ENCODE assay signal across 15 cellular contexts in genomic region chr2:12620759-12621158, GRCh38.
DNase-seq lines count a peak whose midpoint lies in the region; ATAC-seq and TF ChIP-seq lines count a peak whose summit lies in the region.
"Had no signal": no experiment of that assay in that cellular context is flagged by ENCODE, and none has a peak within 500 bp of the region (broad histone marks: within the 10 kb centered on the region; RNA-seq: fewer than 3 reads in every experiment).

No MANE protein-coding gene starts in this region.

- H4K20me1 ChIP-seq in GM23248 (ENCODE audit: insufficient read depth) (no peaks in the 10 kb centered on the region), PC-3 (ENCODE audit: low read length) (no peaks in the 10 kb centered on the region)

- H3K4me3 ChIP-seq in GM23248: no peak overlapping the region
- H3K4me3 ChIP-seq in PC-3 (ENCODE audit: low read length): no peak overlapping the region
- H3K4me3 ChIP-seq: GM12878 had no signal

- H3K36me3 Mint-ChIP-seq in activated naive CD8-positive, alpha-beta T cell treated with anti-CD3 and anti-CD28 coated beads, Interleukin-2, amount 50 U/mL, for 24 hours (ENCODE audit: low read depth): no peaks in the 10 kb centered on the region
- H3K36me3 Mint-ChIP-seq in activated naive CD8-positive, alpha-beta T cell treated with anti-CD3 and anti-CD28 coated beads for 36 hours: no peaks in the 10 kb centered on the region
- H3K36me3 Mint-ChIP-seq in activated CD4-positive, alpha-beta T cell treated with anti-CD3 and anti-CD28 coated beads, Interleukin-2, amount 10 ng/mL, durations not matched to agents 7 days and 5 days (ENCODE audit: low read depth): no peaks in the 10 kb centered on the region
- H3K36me3 Mint-ChIP-seq: CD4-positive, alpha-beta memory T cell had no signal

- no peak overlapping the region for H3K4me3 Mint-ChIP-seq in activated naive CD8-positive, alpha-beta T cell treated with anti-CD3 and anti-CD28 coated beads, Interleukin-2, amount 50 U/mL, for 24 hours
- H3K4me3 Mint-ChIP-seq in activated naive CD8-positive, alpha-beta T cell treated with anti-CD3 and anti-CD28 coated beads for 36 hours: no peak overlapping the region
- no peak overlapping the region for H3K4me3 Mint-ChIP-seq in activated CD4-positive, alpha-beta T cell treated with anti-CD3 and anti-CD28 coated beads, Interleukin-2, amount 10 ng/mL, durations not matched to agents 7 days and 5 days
- H3K4me3 Mint-ChIP-seq: CD4-positive, alpha-beta memory T cell had no signal

- H3K4me1 ChIP-seq in GM23248 (ENCODE audit: insufficient read depth): peaks cover 15% of the 10 kb centered on the region
- peaks cover 9% of the 10 kb centered on the region for H3K4me1 ChIP-seq in PC-3 (ENCODE audit: insufficient read depth, low read length)

- ATAC-seq in activated naive CD8-positive, alpha-beta T cell treated with anti-CD3 and anti-CD28 coated beads, Interleukin-2, amount 50 U/mL, for 24 hours: no peak
- ATAC-seq in PC-3 (no peak), GM19397 (IDR thresholded peaks at IDR 0.05; ENCODE audit: unreplicated experiment) (no peak)

- CTCF ChIA-PET in PC-3 (lab: Charles Lee): no interaction called here
- CTCF ChIA-PET in activated CD4-positive, alpha-beta T cell treated with anti-CD3 and anti-CD28 coated beads, Interleukin-2, amount 10 ng/mL, durations not matched to agents 7 days and 5 days (lab: Charles Lee): no interaction called here

- DNase-seq in activated naive CD8-positive, alpha-beta T cell treated with anti-CD3 and anti-CD28 coated beads, Interleukin-2, amount 50 U/mL, for 24 hours: no peak
- DNase-seq in activated naive CD8-positive, alpha-beta T cell treated with anti-CD3 and anti-CD28 coated beads for 36 hours: no peak
- DNase-seq in GM23248 (no peak), PC-3 (no peak)
- DNase-seq in activated CD4-positive, alpha-beta T cell treated with anti-CD3 and anti-CD28 coated beads, Interleukin-2, amount 10 ng/mL, durations not matched to agents 7 days and 5 days: no peak
- DNase-seq: Calu3; CD4-positive, alpha-beta memory T cell; COR-L47; DMS153; EL; GDM1; H7; HCEC 1CT had no signal

- H2AFZ ChIP-seq in GM23248: no peak overlapping the region
- no peak overlapping the region for H2AFZ ChIP-seq in PC-3 (ENCODE audit: low read length)

- peak overlapping the region; percentile 8 for H3K27ac Mint-ChIP-seq in activated naive CD8-positive, alpha-beta T cell treated with anti-CD3 and anti-CD28 coated beads, Interleukin-2, amount 50 U/mL, for 24 hours
- H3K27ac Mint-ChIP-seq in activated naive CD8-positive, alpha-beta T cell treated with anti-CD3 and anti-CD28 coated beads for 36 hours: no peak overlapping the region
- H3K27ac Mint-ChIP-seq in activated CD4-positive, alpha-beta T cell treated with anti-CD3 and anti-CD28 coated beads, Interleukin-2, amount 10 ng/mL, durations not matched to agents 7 days and 5 days: no peak overlapping the region
- H3K27ac Mint-ChIP-seq: CD4-positive, alpha-beta memory T cell had no signal

- H3K9me3 ChIP-seq in GM23248 (ENCODE audit: low read depth) (no peaks in the 10 kb centered on the region), PC-3 (ENCODE audit: low read length) (no peaks in the 10 kb centered on the region)

- TF ChIP-seq CTCF in PC-3 (conservative IDR thresholded peaks at IDR 0.05; ENCODE audit: low read depth, low read length): no peak

- peaks cover 26% of the 10 kb centered on the region for H3F3A ChIP-seq in GM23248 (ENCODE audit: insufficient read depth)
- no peaks in the 10 kb centered on the region for H3F3A ChIP-seq in PC-3 (ENCODE audit: low read length, unreplicated experiment)

- in situ Hi-C loops in GM23248 (cut with MboI): no loop called here

- peak overlapping the region; percentile 18 for H3K4me2 ChIP-seq in GM23248 (ENCODE audit: unreplicated experiment)
- no peak overlapping the region for H3K4me2 ChIP-seq in PC-3 (ENCODE audit: low read length)

- no peaks in the 10 kb centered on the region for H3K9me2 ChIP-seq in GM23248 (ENCODE audit: insufficient read depth)
- H3K9me2 ChIP-seq in PC-3 (replicated peaks; ENCODE audit: low read length): no peaks in the 10 kb centered on the region

- peaks cover 4% of the 10 kb centered on the region for H3K9me3 Mint-ChIP-seq in activated naive CD8-positive, alpha-beta T cell treated with anti-CD3 and anti-CD28 coated beads, Interleukin-2, amount 50 U/mL, for 24 hours
- H3K9me3 Mint-ChIP-seq in activated naive CD8-positive, alpha-beta T cell treated with anti-CD3 and anti-CD28 coated beads for 36 hours: no peaks in the 10 kb centered on the region
- H3K9me3 Mint-ChIP-seq in activated CD4-positive, alpha-beta T cell treated with anti-CD3 and anti-CD28 coated beads, Interleukin-2, amount 10 ng/mL, durations not matched to agents 7 days and 5 days: peaks cover 2% of the 10 kb centered on the region
- H3K9me3 Mint-ChIP-seq: CD4-positive, alpha-beta memory T cell had no signal

- peaks cover 39% of the 10 kb centered on the region for H3K4me1 Mint-ChIP-seq in activated naive CD8-positive, alpha-beta T cell treated with anti-CD3 and anti-CD28 coated beads, Interleukin-2, amount 50 U/mL, for 24 hours
- peaks cover 18% of the 10 kb centered on the region for H3K4me1 Mint-ChIP-seq in activated naive CD8-positive, alpha-beta T cell treated with anti-CD3 and anti-CD28 coated beads for 36 hours
- H3K4me1 Mint-ChIP-seq in activated CD4-positive, alpha-beta T cell treated with anti-CD3 and anti-CD28 coated beads, Interleukin-2, amount 10 ng/mL, durations not matched to agents 7 days and 5 days: peaks cover 13% of the 10 kb centered on the region

- no peak overlapping the region for H3K27ac ChIP-seq in GM23248
- peak overlapping the region; percentile 47 for H3K27ac ChIP-seq in PC-3 (ENCODE audit: low read length)

- H3K27me3 Mint-ChIP-seq in activated naive CD8-positive, alpha-beta T cell treated with anti-CD3 and anti-CD28 coated beads, Interleukin-2, amount 50 U/mL, for 24 hours: no peaks in the 10 kb centered on the region
- H3K27me3 Mint-ChIP-seq in activated naive CD8-positive, alpha-beta T cell treated with anti-CD3 and anti-CD28 coated beads for 36 hours: no peaks in the 10 kb centered on the region
- no peaks in the 10 kb centered on the region for H3K27me3 Mint-ChIP-seq in activated CD4-positive, alpha-beta T cell treated with anti-CD3 and anti-CD28 coated beads, Interleukin-2, amount 10 ng/mL, durations not matched to agents 7 days and 5 days
- H3K27me3 Mint-ChIP-seq: CD4-positive, alpha-beta memory T cell had no signal

- H3K9ac ChIP-seq in GM23248 (no peak overlapping the region), PC-3 (ENCODE audit: low read length) (no peak overlapping the region)

- WGBS in GM23248 (ENCODE audit: low coverage in 1 of 2, low lambda C conversion rate in 2 of 2, missing lambda C conversion rate in 2 of 2), 2 experiments: 97 to 99% methylated on average over 2 of the region's 2 CpGs

- H3K27me3 ChIP-seq in GM23248 (replicated peaks; ENCODE audit: insufficient read depth) (no peaks in the 10 kb centered on the region), PC-3 (ENCODE audit: low read length) (no peaks in the 10 kb centered on the region)

- no peaks in the 10 kb centered on the region for H3K79me2 ChIP-seq in GM23248 (ENCODE audit: insufficient read depth)
- no peaks in the 10 kb centered on the region for H3K79me2 ChIP-seq in PC-3 (ENCODE audit: low read length)

- no peaks in the 10 kb centered on the region for H3K36me3 ChIP-seq in GM23248 (ENCODE audit: low read depth)
- no peaks in the 10 kb centered on the region for H3K36me3 ChIP-seq in PC-3 (ENCODE audit: low read depth, low read length)

- BruUV-seq in PC-3 (replicated peaks; lab: Mats Ljungman, UMichigan): no TSS peak

- POLR2A ChIA-PET in PC-3 (lab: Charles Lee; ENCODE audit: unreplicated experiment): no interaction called here
- POLR2A ChIA-PET in activated CD4-positive, alpha-beta T cell treated with anti-CD3 and anti-CD28 coated beads, Interleukin-2, amount 10 ng/mL, durations not matched to agents 7 days and 5 days (lab: Charles Lee): no interaction called here

- intact Hi-C loops in PC-3 (cut with micrococcal nuclease): no loop called here
